Comparison of ENCODE assay signal across 8 cellular contexts in the genomic region with DNA sequence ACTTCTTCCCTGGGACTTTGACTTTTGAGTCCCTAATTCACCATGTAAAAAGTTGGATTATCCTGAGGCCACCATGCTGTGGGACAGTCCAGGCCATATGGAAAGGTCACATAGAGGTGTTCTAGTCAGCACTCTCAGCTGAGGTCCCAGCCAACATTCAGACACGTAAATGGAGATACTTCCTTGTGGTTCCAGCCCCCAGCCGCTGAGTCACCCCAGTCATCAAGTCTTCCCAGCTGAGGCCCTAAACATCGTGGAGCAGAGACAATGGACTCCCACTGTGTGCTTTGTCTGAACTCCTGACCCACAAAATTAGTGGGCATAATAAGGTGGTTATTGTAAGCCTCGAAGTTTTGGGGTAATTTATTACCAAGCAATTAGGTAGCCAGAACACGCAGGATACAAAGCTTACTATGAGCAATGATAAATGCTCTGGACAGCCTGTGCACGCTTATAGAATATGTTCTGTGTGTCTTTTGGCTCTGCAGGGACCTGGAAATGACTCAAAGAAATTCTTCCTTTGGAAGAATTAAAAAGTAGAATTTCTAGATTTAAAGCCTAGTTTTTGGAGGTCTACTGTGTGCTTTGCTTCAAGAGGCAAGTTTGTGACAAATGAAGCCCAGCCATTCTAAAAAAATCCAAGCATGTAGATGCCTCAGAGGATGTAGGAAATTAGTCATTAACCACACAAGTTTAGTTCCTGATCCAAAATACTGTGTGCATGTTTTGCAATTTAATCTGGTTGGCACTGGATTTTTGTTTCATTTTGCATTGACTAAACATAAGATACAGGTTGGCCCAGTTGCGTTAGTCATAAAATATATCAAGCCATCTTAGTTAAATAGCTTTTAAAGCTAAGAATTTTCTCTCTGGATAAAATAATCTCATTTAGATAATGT. TPM values are rescaled to one million over a fixed set of nuclear protein-coding genes. Genes with fewer than 3 reads are reported as not detected.
DNase-seq lines count a peak whose midpoint lies in the region; ATAC-seq and TF ChIP-seq lines count a peak whose summit lies in the region.

No MANE protein-coding gene starts in this region.

- peaks cover 18% of the 10 kb centered on the region for H3K4me1 Mint-ChIP-seq in activated naive CD4-positive, alpha-beta T cell treated with anti-CD3 and anti-CD28 coated beads for 36 hours (ENCODE audit: low read depth)
- H3K4me1 Mint-ChIP-seq in IgD-negative memory B cell (peaks cover 11 to 15% (median 11%) of the 10 kb centered on the region in 3 donors), WTC11 (peaks cover 21% of the 10 kb centered on the region)

- H3K36me3 ChIP-seq in suprapubic skin, result no peaks in the 10 kb centered on the region
- no peaks in the 10 kb centered on the region for H3K36me3 ChIP-seq in Karpas-422 (ENCODE audit: insufficient read depth, low read length)

- peak; percentile 7 for DNase-seq in activated naive CD4-positive, alpha-beta T cell treated with anti-CD3 and anti-CD28 coated beads for 36 hours
- no peak for DNase-seq in activated naive CD4-positive, alpha-beta T cell (lab: John Stamatoyannopoulos, UW)
- DNase-seq in WTC11 (ENCODE audit: low spot score), result peak; percentile 16
- DNase-seq in hepatic stellate cell (ENCODE audit: low spot score), result peak; percentile 59
- DNase-seq in suprapubic skin (ENCODE audit: low spot score in 2 of 2), result no peak
- no peak for DNase-seq in Karpas-422

- H3K27me3 ChIP-seq in suprapubic skin (no peaks in the 10 kb centered on the region), Karpas-422 (ENCODE audit: low read length) (no peaks in the 10 kb centered on the region)

- POLR2A ChIA-PET in WTC11 (lab: Charles Lee), result no interaction called here

- ATAC-seq in WTC11 (peak; percentile 59), HG03039 (IDR thresholded peaks at IDR 0.05; ENCODE audit: unreplicated experiment) (no peak)

- no peaks in the 10 kb centered on the region for H3K27me3 Mint-ChIP-seq in activated naive CD4-positive, alpha-beta T cell treated with anti-CD3 and anti-CD28 coated beads for 36 hours (ENCODE audit: low read depth)
- H3K27me3 Mint-ChIP-seq in IgD-negative memory B cell (no peaks in the 10 kb centered on the region), WTC11 (ENCODE audit: low read depth) (no peaks in the 10 kb centered on the region; the same call in 1 of the 2 replicates)

- no peak overlapping the region for H3K9ac ChIP-seq in Karpas-422 (ENCODE audit: low read length)

- no peaks in the 10 kb centered on the region for H3K79me2 ChIP-seq in Karpas-422 (ENCODE audit: low read length)

- H3K9me3 ChIP-seq in suprapubic skin (no peaks in the 10 kb centered on the region), Karpas-422 (ENCODE audit: low read length) (no peaks in the 10 kb centered on the region)

- no peak for TF ChIP-seq EP300 in suprapubic skin (IDR thresholded peaks at IDR 0.05)

- intact Hi-C loops in activated naive CD4-positive, alpha-beta T cell treated with anti-CD3 and anti-CD28 coated beads for 36 hours (cut with micrococcal nuclease), result loop anchor here (2.0 to 10.0 kb wide), 3 partner anchors 80 to 407 kb away; a partner anchor contains a TSS

- no peaks in the 10 kb centered on the region for H3K9me3 Mint-ChIP-seq in activated naive CD4-positive, alpha-beta T cell treated with anti-CD3 and anti-CD28 coated beads for 36 hours
- H3K9me3 Mint-ChIP-seq in IgD-negative memory B cell (no peaks in the 10 kb centered on the region), WTC11 (no peaks in the 10 kb centered on the region)

- no peaks in the 10 kb centered on the region for H3K36me3 Mint-ChIP-seq in activated naive CD4-positive, alpha-beta T cell treated with anti-CD3 and anti-CD28 coated beads for 36 hours (ENCODE audit: low read depth)
- H3K36me3 Mint-ChIP-seq in IgD-negative memory B cell (no peaks in the 10 kb centered on the region), WTC11 (no peaks in the 10 kb centered on the region)

- CTCF ChIA-PET in activated naive CD4-positive, alpha-beta T cell treated with anti-CD3 and anti-CD28 coated beads for 36 hours (lab: Charles Lee), result interaction anchor here (1.3 to 1.7 kb wide), 2 partner anchors 32 to 105 kb away, joined by 3 to 4 read pairs; no protein-coding TSS in a partner anchor
- CTCF ChIA-PET in WTC11 (lab: Charles Lee), result interaction anchor here (1.0 to 1.9 kb wide), 2 partner anchors 32 to 120 kb away, joined by 4 read pairs; a partner anchor contains a TSS

- no peak for TF ChIP-seq POLR2A in suprapubic skin (IDR thresholded peaks at IDR 0.05)

- no peak overlapping the region for H3K4me3 Mint-ChIP-seq in activated naive CD4-positive, alpha-beta T cell treated with anti-CD3 and anti-CD28 coated beads for 36 hours
- H3K4me3 Mint-ChIP-seq in IgD-negative memory B cell (peak overlapping the region; percentile 34 to 88 (median 56)), WTC11 (no peak overlapping the region)

- H3K27ac ChIP-seq in suprapubic skin, result peak overlapping the region; percentile 64
- H3K27ac ChIP-seq in Karpas-422 (ENCODE audit: low read length), result no peak overlapping the region

- no peak overlapping the region for H3K27ac Mint-ChIP-seq in activated naive CD4-positive, alpha-beta T cell treated with anti-CD3 and anti-CD28 coated beads for 36 hours
- H3K27ac Mint-ChIP-seq in IgD-negative memory B cell (no peak overlapping the region), WTC11 (no peak overlapping the region)

- no peak overlapping the region for H3K4me3 ChIP-seq in suprapubic skin
- no peak overlapping the region for H3K4me3 ChIP-seq in Karpas-422 (ENCODE audit: low read length)

- TF ChIP-seq CTCF in WTC11 (IDR thresholded peaks at IDR 0.05) (no peak), suprapubic skin (IDR thresholded peaks at IDR 0.05) (no peak)

- no peaks in the 10 kb centered on the region for H4K20me1 ChIP-seq in Karpas-422 (ENCODE audit: insufficient read depth, low read depth, low read length)

- H3K4me1 ChIP-seq in suprapubic skin (peaks cover 8% of the 10 kb centered on the region), Karpas-422 (ENCODE audit: low read length) (no peaks in the 10 kb centered on the region)

- no peak overlapping the region for H2AFZ ChIP-seq in Karpas-422 (ENCODE audit: low read length)

- WGBS in suprapubic skin, result 36% methylated on average over 7 of the region's 7 CpGs

- no peak overlapping the region for H3K4me2 ChIP-seq in Karpas-422 (ENCODE audit: low read depth, low read length, poor library complexity, severe bottlenecking)

- no peaks in the 10 kb centered on the region for H3K9me2 ChIP-seq in Karpas-422 (replicated peaks; ENCODE audit: insufficient read depth, low read length)

TF ChIP-seq in WTC11, 78 proteins besides CTCF, POLR2A, EP300 and RAD21 (continues in another document):
- no peak for TF ChIP-seq SOX15 (CRISPR knock-in tag; IDR thresholded peaks at IDR 0.05)
- TF ChIP-seq, protein P1, sequence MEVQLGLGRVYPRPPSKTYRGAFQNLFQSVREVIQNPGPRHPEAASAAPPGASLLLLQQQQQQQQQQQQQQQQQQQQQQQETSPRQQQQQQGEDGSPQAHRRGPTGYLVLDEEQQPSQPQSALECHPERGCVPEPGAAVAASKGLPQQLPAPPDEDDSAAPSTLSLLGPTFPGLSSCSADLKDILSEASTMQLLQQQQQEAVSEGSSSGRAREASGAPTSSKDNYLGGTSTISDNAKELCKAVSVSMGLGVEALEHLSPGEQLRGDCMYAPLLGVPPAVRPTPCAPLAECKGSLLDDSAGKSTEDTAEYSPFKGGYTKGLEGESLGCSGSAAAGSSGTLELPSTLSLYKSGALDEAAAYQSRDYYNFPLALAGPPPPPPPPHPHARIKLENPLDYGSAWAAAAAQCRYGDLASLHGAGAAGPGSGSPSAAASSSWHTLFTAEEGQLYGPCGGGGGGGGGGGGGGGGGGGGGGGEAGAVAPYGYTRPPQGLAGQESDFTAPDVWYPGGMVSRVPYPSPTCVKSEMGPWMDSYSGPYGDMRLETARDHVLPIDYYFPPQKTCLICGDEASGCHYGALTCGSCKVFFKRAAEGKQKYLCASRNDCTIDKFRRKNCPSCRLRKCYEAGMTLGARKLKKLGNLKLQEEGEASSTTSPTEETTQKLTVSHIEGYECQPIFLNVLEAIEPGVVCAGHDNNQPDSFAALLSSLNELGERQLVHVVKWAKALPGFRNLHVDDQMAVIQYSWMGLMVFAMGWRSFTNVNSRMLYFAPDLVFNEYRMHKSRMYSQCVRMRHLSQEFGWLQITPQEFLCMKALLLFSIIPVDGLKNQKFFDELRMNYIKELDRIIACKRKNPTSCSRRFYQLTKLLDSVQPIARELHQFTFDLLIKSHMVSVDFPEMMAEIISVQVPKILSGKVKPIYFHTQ (CRISPR knock-in tag; IDR thresholded peaks at IDR 0.05), result no peak

RNA-seq across cellular contexts. Expression of a gene that starts 33.3 kb away (rescaled TPM):
- total RNA-seq in activated naive CD4-positive, alpha-beta T cell treated with anti-CD3 and anti-CD28 coated beads for 36 hours, result 10 to 100 TPM; 10.1 to 11.1 TPM
- polyA plus RNA-seq in IgD-negative memory B cell, result 18.7 TPM
- total RNA-seq in WTC11 (2021) (16.2 to 18.4 TPM (median 18.0 TPM) in 3 replicates), suprapubic skin (1 to 10 TPM; 3.1 to 7.4 (median 6.2) TPM)
- under 0.01 TPM in 1 of 2 replicates, not detected in the other for total RNA-seq in Karpas-422 (2014; rRNA removed; shearing (Covaris generic); ENCODE audit: low replicate concordance)

RNA-seq across cellular contexts. Expression of a gene that starts 44.7 kb away (rescaled TPM):
- total RNA-seq in activated naive CD4-positive, alpha-beta T cell treated with anti-CD3 and anti-CD28 coated beads for 36 hours, result 1 to 10 TPM; 4.0 to 4.2 TPM
- polyA plus RNA-seq in IgD-negative memory B cell, result 8.7 TPM
- total RNA-seq in WTC11 (2021) (6.2 to 6.9 TPM (median 6.4 TPM) in 3 replicates), suprapubic skin (1 to 10 TPM; 5.1 to 8.3 (median 6.3) TPM)
- 7.2 and 17.0 TPM in 2 replicates for total RNA-seq in Karpas-422 (2014; rRNA removed; shearing (Covaris generic); ENCODE audit: low replicate concordance)

Comparison
In these comparisons a context has a peak if more than half of its experiments do, and no peak if none do; other contexts are left out.
1. DNase-seq: peak in activated naive CD4-positive, alpha-beta T cell treated with anti-CD3 and anti-CD28 coated beads for 36 hours (single experiment), WTC11 (single experiment) and hepatic stellate cell (single experiment); none in activated naive CD4-positive, alpha-beta T cell (0 of 4), suprapubic skin (0 of 2) and Karpas-422 (single experiment).
2. H3K4me3 Mint-ChIP-seq: peak in IgD-negative memory B cell (4 of 4); none in activated naive CD4-positive, alpha-beta T cell treated with anti-CD3 and anti-CD28 coated beads for 36 hours (single experiment) and WTC11 (single experiment).